8 cellular contexts compared by ENCODE assay signal in the genomic region with DNA sequence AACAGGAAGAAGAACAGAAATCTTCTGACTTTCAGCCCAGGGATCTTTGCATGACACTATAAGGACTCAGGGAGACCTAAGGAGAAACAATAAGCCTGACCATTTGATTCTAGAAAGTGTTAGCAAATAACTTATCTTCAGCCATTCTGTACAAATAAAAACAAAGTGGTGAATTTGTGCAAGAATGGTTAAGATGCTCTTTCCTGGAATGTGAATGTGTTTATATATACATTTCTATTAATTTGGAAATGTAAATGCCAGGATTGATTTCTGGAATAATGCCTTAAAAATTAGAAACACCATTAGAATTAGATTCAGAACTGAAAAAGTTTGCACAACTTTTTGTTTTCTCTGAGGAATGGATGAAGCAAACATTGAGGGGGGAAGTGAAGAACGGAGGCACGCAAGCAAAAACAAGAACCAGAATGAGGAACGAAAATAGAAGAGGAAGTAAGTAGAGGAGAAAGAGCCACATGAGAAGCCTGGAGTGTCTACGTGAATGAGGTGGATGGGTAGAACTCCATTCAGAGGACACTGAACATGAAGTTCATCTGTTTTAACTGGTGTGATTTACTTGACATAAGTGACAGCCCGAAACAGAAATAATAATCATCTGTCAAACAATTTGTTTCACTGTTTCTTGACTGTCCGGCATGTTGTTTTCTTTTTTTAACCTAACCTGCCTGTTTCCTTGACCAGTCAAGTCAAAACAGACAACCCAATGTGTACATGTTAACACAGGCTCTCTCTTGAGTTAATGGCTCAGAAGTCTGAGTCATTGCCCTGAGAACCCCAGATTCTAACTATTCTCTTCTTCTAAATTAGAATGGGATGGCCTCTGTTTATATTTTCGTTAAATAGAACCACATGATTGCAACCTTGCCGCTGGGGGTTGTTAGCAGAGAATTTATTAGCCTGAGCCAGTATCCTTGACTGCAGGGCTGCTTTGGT.
DNase-seq lines count a peak whose midpoint lies in the region; ATAC-seq and TF ChIP-seq lines count a peak whose summit lies in the region.
"Had no signal": no experiment of that assay in that cellular context is flagged by ENCODE, and none has a peak within 500 bp of the region (broad histone marks: within the 10 kb centered on the region; RNA-seq: fewer than 3 reads in every experiment).

No MANE protein-coding gene starts in this region.

- no peaks in the 10 kb centered on the region for H3K9me2 ChIP-seq in SK-N-SH

- H3K4me3 Mint-ChIP-seq in glutamatergic neuron (ENCODE audit: unreplicated experiment) = no peak overlapping the region

- TF ChIP-seq EP300 in SK-N-SH (IDR thresholded peaks at IDR 0.05; ENCODE audit: borderline replicate concordance in 1 of 2, low read depth in 1 of 2, low read length in 1 of 2) = no peak

- no peaks in the 10 kb centered on the region for H3K9me3 ChIP-seq in SK-N-SH
- H3K9me3 ChIP-seq: thoracic aorta had no signal

- no peak overlapping the region for H3K9ac ChIP-seq in SK-N-SH

- H3K4me1 ChIP-seq in SK-N-SH (ENCODE audit: control insufficient read depth in 1 of 2, insufficient read depth in 2 of 2, low read depth in 1 of 2, low read length in 1 of 2) = peaks cover 10 to 13% of the 10 kb centered on the region in 2 experiments; a peak in 3 of 4 replicates

- H3K4me2 ChIP-seq in SK-N-SH = no peak overlapping the region

- CTCF ChIA-PET in SK-N-SH (lab: Yijun Ruan, JAX) = no interaction called here

- no peaks in the 10 kb centered on the region for H3K36me3 ChIP-seq in SK-N-SH (replicated peaks in 1 of 2; ENCODE audit: control insufficient read depth in 1 of 2, insufficient read depth in 2 of 2, low read length in 1 of 2)
- H3K36me3 ChIP-seq: thoracic aorta had no signal

- no peaks in the 10 kb centered on the region for H3K27me3 ChIP-seq in SK-N-SH (ENCODE audit: insufficient read depth)

- H3K27me3 Mint-ChIP-seq in glutamatergic neuron (ENCODE audit: unreplicated experiment) = no peaks in the 10 kb centered on the region

- ATAC-seq in GM18907 (IDR thresholded peaks at IDR 0.05; ENCODE audit: unreplicated experiment) (peak; percentile 88), HG02938 (IDR thresholded peaks at IDR 0.05; ENCODE audit: unreplicated experiment) (peak; percentile 74)

- WGBS in SK-N-SH (ENCODE audit: low lambda C conversion rate) = 62% methylated on average over 8 of the region's 8 CpGs

- no peak overlapping the region for H2AFZ ChIP-seq in SK-N-SH (ENCODE audit: low read depth)

- H3K9me3 Mint-ChIP-seq in glutamatergic neuron (ENCODE audit: unreplicated experiment) = no peaks in the 10 kb centered on the region

- no peak overlapping the region for H3K4me3 ChIP-seq in SK-N-SH (ENCODE audit: low read depth in 2 of 2, low read length in 1 of 2)
- H3K4me3 ChIP-seq: thoracic aorta had no signal

- H3K79me2 ChIP-seq in SK-N-SH (ENCODE audit: insufficient read depth) = no peaks in the 10 kb centered on the region

- POLR2A ChIA-PET in SK-N-SH (lab: Yijun Ruan, JAX) = no interaction called here

- DNase-seq in SK-N-SH = no peak
- DNase-seq in renal cortical epithelial cell (ENCODE audit: low read depth) = peak; percentile 88
- no peak for DNase-seq in NCI-H1930 (lab: John Stamatoyannopoulos, UW)
- no peak for DNase-seq in glutamatergic neuron
- no peak for DNase-seq in cerebellum (ENCODE audit: low spot score)

- H3K27ac ChIP-seq in SK-N-SH (ENCODE audit: low read depth in 2 of 2, low read length in 1 of 2) = peak overlapping the region; percentile 22 to 34; a peak in 2 of 4 replicates

- no peak overlapping the region for H3K27ac Mint-ChIP-seq in glutamatergic neuron (ENCODE audit: unreplicated experiment)

- H3K4me1 Mint-ChIP-seq in glutamatergic neuron (ENCODE audit: low read depth, unreplicated experiment) = no peaks in the 10 kb centered on the region

- H4K20me1 ChIP-seq in SK-N-SH (ENCODE audit: insufficient read depth) = no peaks in the 10 kb centered on the region

- TF ChIP-seq CTCF in SK-N-SH (IDR thresholded peaks at IDR 0.05) (no peak), glutamatergic neuron (IDR thresholded peaks at IDR 0.05; ENCODE audit: partially characterized antibody, unreplicated experiment) (no peak)

- TF ChIP-seq RAD21 in SK-N-SH (IDR thresholded peaks at IDR 0.05; ENCODE audit: low read length) = no peak

- H3F3A ChIP-seq in SK-N-SH (replicated peaks; ENCODE audit: insufficient read depth) = no peaks in the 10 kb centered on the region

- no peaks in the 10 kb centered on the region for H3K36me3 Mint-ChIP-seq in glutamatergic neuron (ENCODE audit: unreplicated experiment)

TF ChIP-seq in SK-N-SH, 30 proteins besides CTCF, POLR2A, EP300 and RAD21:
- TF ChIP-seq SMC3 (IDR thresholded peaks at IDR 0.05; ENCODE audit: low read depth, low read length) (no peak), TCF12 (IDR thresholded peaks at IDR 0.05) (peak; percentile 50), JUND (IDR thresholded peaks at IDR 0.05) (no peak), RCOR1 (IDR thresholded peaks at IDR 0.05; ENCODE audit: low read length) (no peak), EZH2phosphoT487 (IDR thresholded peaks at IDR 0.05; ENCODE audit: borderline replicate concordance, low read depth) (no peak), MEF2A (IDR thresholded peaks at IDR 0.05; ENCODE audit: borderline replicate concordance, low read depth) (no peak), TAF1 (IDR thresholded peaks at IDR 0.05; ENCODE audit: borderline replicate concordance, low read depth, low read length) (no peak)
- TF ChIP-seq, protein P1, sequence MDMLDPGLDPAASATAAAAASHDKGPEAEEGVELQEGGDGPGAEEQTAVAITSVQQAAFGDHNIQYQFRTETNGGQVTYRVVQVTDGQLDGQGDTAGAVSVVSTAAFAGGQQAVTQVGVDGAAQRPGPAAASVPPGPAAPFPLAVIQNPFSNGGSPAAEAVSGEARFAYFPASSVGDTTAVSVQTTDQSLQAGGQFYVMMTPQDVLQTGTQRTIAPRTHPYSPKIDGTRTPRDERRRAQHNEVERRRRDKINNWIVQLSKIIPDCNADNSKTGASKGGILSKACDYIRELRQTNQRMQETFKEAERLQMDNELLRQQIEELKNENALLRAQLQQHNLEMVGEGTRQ (IDR thresholded peaks at IDR 0.05; ENCODE audit: borderline replicate concordance, low read depth, low read length) = no peak
